ENCODE assay signal across 2 cellular contexts in genomic region chr5:50724-51499, GRCh38.
TF ChIP-seq lines count a peak whose summit lies in the region.

No MANE protein-coding gene starts in this region.

TF ChIP-seq in A549, 52 proteins besides CTCF, POLR2A, EP300 and RAD21:
- TF ChIP-seq TFCP2L1 (CRISPR knock-in tag; IDR thresholded peaks at IDR 0.05), result no peak
- no peak for TF ChIP-seq CBX2 (IDR thresholded peaks at IDR 0.05; ENCODE audit: borderline replicate concordance, low read depth)
- no peak for TF ChIP-seq ELK1 (IDR thresholded peaks at IDR 0.05; ENCODE audit: low read depth, low read length)
- TF ChIP-seq KDM1A (IDR thresholded peaks at IDR 0.05; ENCODE audit: low read depth), result no peak
- TF ChIP-seq MAX (IDR thresholded peaks at IDR 0.05), result no peak
- TF ChIP-seq JUNB (IDR thresholded peaks at IDR 0.05), result no peak
- no peak for TF ChIP-seq NPAS2 (CRISPR knock-in tag; IDR thresholded peaks at IDR 0.05; ENCODE audit: borderline replicate concordance)

TF ChIP-seq in neural cell, 6 proteins besides CTCF, POLR2A, EP300 and RAD21:
- no peak for TF ChIP-seq REST (IDR thresholded peaks at IDR 0.05; ENCODE audit: borderline replicate concordance)
- TF ChIP-seq EZH2 (IDR thresholded peaks at IDR 0.05; ENCODE audit: borderline replicate concordance, insufficient read depth, low read length, poor library complexity, severe bottlenecking), result no peak
- no peak for TF ChIP-seq SMC3 (conservative IDR thresholded peaks at IDR 0.05; ENCODE audit: poor library complexity)
- TF ChIP-seq MXI1 (conservative IDR thresholded peaks at IDR 0.05; ENCODE audit: poor library complexity, severe bottlenecking), result no peak
- TF ChIP-seq TAF1 (IDR thresholded peaks at IDR 0.05; ENCODE audit: low read depth), result no peak
- TF ChIP-seq POLR2AphosphoS5 (IDR thresholded peaks at IDR 0.05), result no peak
TF ChIP-seq in neural cell: peak in this region for 0.
